In the genomic region with DNA sequence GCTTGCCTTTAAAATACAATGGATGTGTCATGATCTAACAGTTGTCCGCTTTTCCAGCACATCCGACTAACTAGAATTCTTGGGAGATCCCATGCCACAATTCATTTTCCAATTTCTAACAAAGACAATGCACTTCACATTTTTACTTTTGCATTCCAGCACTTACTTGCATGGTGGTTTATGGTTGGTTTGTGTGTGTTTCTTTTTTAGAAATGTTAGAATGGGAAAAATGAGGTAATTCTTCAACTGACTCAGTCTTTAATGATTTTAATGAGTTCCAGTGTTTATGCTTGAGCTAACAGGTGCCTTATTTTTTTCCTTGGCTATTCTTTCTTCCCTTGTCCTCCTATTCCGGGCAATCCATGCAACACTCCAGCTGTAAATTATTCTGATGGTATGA, we compare ENCODE assay signal across 1 cellular context.
TF ChIP-seq lines count a peak whose summit lies in the region.

No MANE protein-coding gene starts in this region.

TF ChIP-seq in IMR-90, 13 proteins besides CTCF, POLR2A, EP300 and RAD21 (continued from another document):
- TF ChIP-seq CHD1 (IDR thresholded peaks at IDR 0.05; ENCODE audit: low read depth, low read length), result no peak
- TF ChIP-seq FOS (IDR thresholded peaks at IDR 0.05; ENCODE audit: low read depth, low read length), result no peak
- no peak for TF ChIP-seq MAZ (IDR thresholded peaks at IDR 0.05; ENCODE audit: borderline replicate concordance, low read depth, low read length)
- TF ChIP-seq RFX5 (IDR thresholded peaks at IDR 0.05; ENCODE audit: low read depth, low read length), result no peak
- TF ChIP-seq NFE2L2 (IDR thresholded peaks at IDR 0.05; ENCODE audit: low read depth, low read length), result no peak
- TF ChIP-seq, protein P1, sequence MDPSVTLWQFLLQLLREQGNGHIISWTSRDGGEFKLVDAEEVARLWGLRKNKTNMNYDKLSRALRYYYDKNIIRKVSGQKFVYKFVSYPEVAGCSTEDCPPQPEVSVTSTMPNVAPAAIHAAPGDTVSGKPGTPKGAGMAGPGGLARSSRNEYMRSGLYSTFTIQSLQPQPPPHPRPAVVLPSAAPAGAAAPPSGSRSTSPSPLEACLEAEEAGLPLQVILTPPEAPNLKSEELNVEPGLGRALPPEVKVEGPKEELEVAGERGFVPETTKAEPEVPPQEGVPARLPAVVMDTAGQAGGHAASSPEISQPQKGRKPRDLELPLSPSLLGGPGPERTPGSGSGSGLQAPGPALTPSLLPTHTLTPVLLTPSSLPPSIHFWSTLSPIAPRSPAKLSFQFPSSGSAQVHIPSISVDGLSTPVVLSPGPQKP (IDR thresholded peaks at IDR 0.05; ENCODE audit: borderline replicate concordance, low read depth, low read length), result no peak
- no peak for TF ChIP-seq MXI1 (IDR thresholded peaks at IDR 0.05; ENCODE audit: borderline replicate concordance, low read depth, low read length)
